Comparison of ENCODE assay signal across 24 cellular contexts in the genomic region with DNA sequence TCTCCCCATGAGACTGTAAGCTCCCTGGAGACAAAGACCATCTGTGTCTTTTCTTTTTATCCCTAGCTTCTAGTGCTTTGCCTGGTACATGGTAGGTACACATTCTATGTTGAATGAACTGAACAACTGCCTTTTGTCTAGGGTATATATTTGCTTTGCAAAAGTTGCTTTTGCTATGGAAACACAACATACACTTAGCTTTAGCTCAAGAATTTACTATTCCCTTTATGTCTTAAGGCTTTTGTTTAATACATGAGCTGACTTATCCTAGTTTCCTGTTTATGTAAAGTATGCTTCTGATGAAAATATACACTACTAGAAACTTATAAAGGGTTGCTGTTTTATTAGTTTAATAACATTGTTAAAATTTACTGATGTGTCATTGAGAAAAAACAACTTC.
DNase-seq lines count a peak whose midpoint lies in the region; ATAC-seq and TF ChIP-seq lines count a peak whose summit lies in the region.
"Had no signal": no experiment of that assay in that cellular context is flagged by ENCODE, and none has a peak within 500 bp of the region (broad histone marks: within the 10 kb centered on the region; RNA-seq: fewer than 3 reads in every experiment).

No MANE protein-coding gene starts in this region.

- H3K27me3 Mint-ChIP-seq in activated naive CD4-positive, alpha-beta T cell treated with anti-CD3 and anti-CD28 coated beads for 36 hours (ENCODE audit: low read depth) = no peaks in the 10 kb centered on the region
- H3K27me3 Mint-ChIP-seq: activated CD8-positive, alpha-beta T cell treated with anti-CD3 and anti-CD28 coated beads for 36 hours; IgD-negative memory B cell had no signal

- H3K27ac ChIP-seq in AG04450 (ENCODE audit: low read depth, low read length) (peak overlapping the region; percentile 21), KOPT-K1 (ENCODE audit: low read depth, low read length, poor library complexity, severe bottlenecking) (peak overlapping the region; percentile 50)
- H3K27ac ChIP-seq: adrenal gland, HL-60, Peyer's patch had no signal

- peaks cover 5% of the 10 kb centered on the region for H3K4me1 Mint-ChIP-seq in activated naive CD4-positive, alpha-beta T cell treated with anti-CD3 and anti-CD28 coated beads for 36 hours (ENCODE audit: low read depth)
- H3K4me1 Mint-ChIP-seq: IgD-negative memory B cell; stimulated activated effector memory CD8-positive, alpha-beta T cell treated with anti-CD3 and anti-CD28 coated beads, Interleukin-12 subunit alpha, Interleukin-12 subunit beta, amount 100 ng/mL, for 72 hours had no signal

- no peak for TF ChIP-seq CTCF in AG04450 (IDR thresholded peaks at IDR 0.05; ENCODE audit: low read depth, low read length)

- POLR2A ChIA-PET in AG04450 (lab: Yijun Ruan, JAX) = interaction anchor here (0.5 to 1.5 kb wide), 3 partner anchors 14 to 505 kb away, joined by 3 to 4 read pairs (median 3); a partner anchor contains a TSS

- H3K36me3 ChIP-seq in KOPT-K1 (ENCODE audit: insufficient read depth, low read length) = peaks cover 53% of the 10 kb centered on the region
- H3K36me3 ChIP-seq: adrenal gland, MG63, Peyer's patch had no signal

- no peaks in the 10 kb centered on the region for H3K36me3 Mint-ChIP-seq in activated naive CD4-positive, alpha-beta T cell treated with anti-CD3 and anti-CD28 coated beads for 36 hours (ENCODE audit: low read depth)
- H3K36me3 Mint-ChIP-seq: IgD-negative memory B cell; natural killer cell; stimulated activated effector memory CD8-positive, alpha-beta T cell treated with anti-CD3 and anti-CD28 coated beads, Interleukin-12 subunit alpha, Interleukin-12 subunit beta, amount 100 ng/mL, for 72 hours had no signal

- no peak overlapping the region for H3K4me3 ChIP-seq in AG04450 (ENCODE audit: low read depth, low read length)
- H3K4me3 ChIP-seq: adrenal gland, MG63, Peyer's patch had no signal

- H3K4me3 Mint-ChIP-seq in activated naive CD4-positive, alpha-beta T cell treated with anti-CD3 and anti-CD28 coated beads for 36 hours = no peak overlapping the region
- H3K4me3 Mint-ChIP-seq: activated CD8-positive, alpha-beta T cell treated with anti-CD3 and anti-CD28 coated beads for 36 hours; IgD-negative memory B cell; natural killer cell; stimulated activated effector memory CD8-positive, alpha-beta T cell treated with anti-CD3 and anti-CD28 coated beads, Interleukin-12 subunit alpha, Interleukin-12 subunit beta, amount 100 ng/mL, for 72 hours had no signal

- intact Hi-C loops in activated naive CD4-positive, alpha-beta T cell treated with anti-CD3 and anti-CD28 coated beads for 36 hours (cut with micrococcal nuclease) = no loop called here

- no peaks in the 10 kb centered on the region for H3K27me3 ChIP-seq in AG04450 (ENCODE audit: control insufficient read depth, insufficient read depth, low read length)
- H3K27me3 ChIP-seq: adrenal gland, MG63, Peyer's patch had no signal

- H3K9me3 Mint-ChIP-seq in activated naive CD4-positive, alpha-beta T cell treated with anti-CD3 and anti-CD28 coated beads for 36 hours = peaks cover 4% of the 10 kb centered on the region

- CTCF ChIA-PET in AG04450 (lab: Charles Lee) = interaction anchor here (0.5 kb wide), 1 partner anchor 1307 kb away, joined by 4 read pairs; no protein-coding TSS in a partner anchor
- CTCF ChIA-PET in activated naive CD4-positive, alpha-beta T cell treated with anti-CD3 and anti-CD28 coated beads for 36 hours (lab: Charles Lee) = interaction anchor here (1.1 kb wide), 1 partner anchor 8 kb away, joined by 4 read pairs; no protein-coding TSS in a partner anchor

- DNase-seq in AG04450 (ENCODE audit: low read depth, low spot score) = no peak
- DNase-seq in NCI-H82 (lab: John Stamatoyannopoulos, UW) = peak; percentile 81
- peak; percentile 88 for DNase-seq in foreskin melanocyte
- no peak for DNase-seq in midbrain (lab: John Stamatoyannopoulos, UW)
- no peak for DNase-seq in activated naive CD4-positive, alpha-beta T cell treated with anti-CD3 and anti-CD28 coated beads for 36 hours
- DNase-seq in NCI-H2196 (lab: John Stamatoyannopoulos, UW; ENCODE audit: unreplicated experiment) = no peak
- DNase-seq: activated CD4-positive, CD25-positive, alpha-beta regulatory T cell; activated CD8-positive, alpha-beta T cell treated with anti-CD3 and anti-CD28 coated beads for 36 hours; activated gamma-delta T cell treated with Interleukin-2 at 50 U/mL for 16 hours; adrenal gland; erythroblast; GOT3; kidney glomerular epithelial cell; mesendoderm; natural killer cell; NCI-H187; Peyer's patch; T-helper 9 cell had no signal

- no peak for ATAC-seq in GM19455 (IDR thresholded peaks at IDR 0.05; ENCODE audit: unreplicated experiment)
- ATAC-seq: activated CD8-positive, alpha-beta T cell treated with anti-CD3 and anti-CD28 coated beads for 36 hours; natural killer cell; stimulated activated effector memory CD8-positive, alpha-beta T cell treated with anti-CD3 and anti-CD28 coated beads, Interleukin-12 subunit alpha, Interleukin-12 subunit beta, amount 100 ng/mL, for 72 hours had no signal

- H3K9me3 ChIP-seq in AG04450 (ENCODE audit: control insufficient read depth, insufficient read depth, low read length) (0 out of 2 replicates have a peak, but pooled peaks cover 3% of the 10 kb centered on the region), KOPT-K1 (ENCODE audit: insufficient read depth, low read length, poor library complexity, severe bottlenecking) (peaks cover 22% of the 10 kb centered on the region)
- H3K9me3 ChIP-seq: adrenal gland, MG63, Peyer's patch had no signal

- no peak overlapping the region for H3K27ac Mint-ChIP-seq in activated naive CD4-positive, alpha-beta T cell treated with anti-CD3 and anti-CD28 coated beads for 36 hours
- H3K27ac Mint-ChIP-seq: activated CD8-positive, alpha-beta T cell treated with anti-CD3 and anti-CD28 coated beads for 36 hours; IgD-negative memory B cell; natural killer cell; stimulated activated effector memory CD8-positive, alpha-beta T cell treated with anti-CD3 and anti-CD28 coated beads, Interleukin-12 subunit alpha, Interleukin-12 subunit beta, amount 100 ng/mL, for 72 hours had no signal

Comparison
In these comparisons a context has a peak if more than half of its experiments do, and no peak if none do; other contexts are left out.
1. DNase-seq: peak in NCI-H82 (single experiment) and foreskin melanocyte (single experiment); none in AG04450 (single experiment), midbrain (single experiment), activated naive CD4-positive, alpha-beta T cell treated with anti-CD3 and anti-CD28 coated beads for 36 hours (single experiment) and NCI-H2196 (single experiment).